Comparison of ENCODE assay signal across 1 cellular context in genomic region chrX:55867708-55868107, GRCh38.
TF ChIP-seq lines count a peak whose summit lies in the region.

No MANE protein-coding gene starts in this region.

TF ChIP-seq in GM12878, 131 proteins besides CTCF, POLR2A, EP300 and RAD21 (continued from another document):
- TF ChIP-seq STAT3 (IDR thresholded peaks at IDR 0.05; ENCODE audit: low read depth, low read length): no peak
- TF ChIP-seq LARP7 (IDR thresholded peaks at IDR 0.05): no peak
- TF ChIP-seq BCL11A (IDR thresholded peaks at IDR 0.05; ENCODE audit: low read depth, low read length): peak; percentile 40; the same call in 1 of the 2 replicates
- TF ChIP-seq IRF5 (IDR thresholded peaks at IDR 0.05; ENCODE audit: borderline replicate concordance): no peak
- TF ChIP-seq SUPT20H (IDR thresholded peaks at IDR 0.05; ENCODE audit: borderline replicate concordance, control insufficient read depth, low read depth, low read length): no peak
- no peak for TF ChIP-seq HDAC6 (IDR thresholded peaks at IDR 0.05; ENCODE audit: unreplicated experiment)
- no peak; the same call in 1 of the 2 replicates for TF ChIP-seq IKZF1 (conservative IDR thresholded peaks at IDR 0.05)
- TF ChIP-seq SREBF2 (IDR thresholded peaks at IDR 0.05; ENCODE audit: low read length): no peak
- no peak for TF ChIP-seq SMC3 (IDR thresholded peaks at IDR 0.05; ENCODE audit: borderline replicate concordance, low read length)
- TF ChIP-seq ATF2 (IDR thresholded peaks at IDR 0.05; ENCODE audit: low read length): peak; percentile 82
- no peak for TF ChIP-seq PAX5 (IDR thresholded peaks at IDR 0.05; ENCODE audit: borderline replicate concordance, low read depth, low read length)
- no peak for TF ChIP-seq SMAD1 (IDR thresholded peaks at IDR 0.05; ENCODE audit: low read depth, partially characterized antibody)
